In the genomic region with DNA sequence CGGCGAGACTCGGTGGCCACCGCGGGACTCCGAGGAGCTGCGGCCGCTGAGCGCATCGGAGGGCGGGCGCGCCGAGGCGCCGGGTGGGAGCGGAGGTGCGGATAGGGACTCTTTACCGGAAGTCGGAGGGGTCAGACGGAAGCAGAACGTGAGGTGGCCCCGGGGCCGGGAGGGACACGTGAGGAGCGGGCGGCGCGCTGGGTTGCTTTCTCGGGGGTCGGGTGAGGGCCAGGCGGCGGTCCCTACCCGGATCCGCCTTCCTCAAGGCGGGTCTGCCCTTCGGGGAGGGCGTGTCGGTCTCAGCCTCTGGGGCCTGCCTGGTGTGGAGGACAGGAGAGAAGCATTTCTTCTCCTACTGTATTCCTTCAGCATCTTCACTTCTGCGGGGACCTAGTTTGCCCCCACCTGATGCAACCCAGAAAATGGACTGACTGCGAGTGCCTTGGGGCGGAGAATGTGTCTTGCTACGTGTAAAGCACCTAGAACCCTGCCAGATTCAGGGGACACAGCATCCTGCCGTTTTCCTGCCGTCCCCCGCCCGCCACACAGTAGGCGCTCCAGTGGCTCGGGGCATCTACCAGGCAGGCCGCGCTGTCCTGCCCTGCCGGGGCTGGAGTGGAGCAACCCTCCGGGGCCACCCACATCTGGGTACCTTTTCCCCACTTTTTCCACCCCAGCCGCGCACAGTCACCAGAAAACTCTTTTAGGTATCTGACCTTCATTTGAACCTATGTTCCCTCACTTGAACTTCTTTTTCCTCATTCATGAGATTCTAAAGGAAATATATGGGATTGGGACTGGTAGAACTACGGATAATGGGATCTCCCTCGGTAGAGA, we compare ENCODE assay signal across 8 cellular contexts. TPM values are rescaled to one million over a fixed set of nuclear protein-coding genes. Genes with fewer than 3 reads are reported as not detected.
DNase-seq lines count a peak whose midpoint lies in the region; ATAC-seq lines count a peak whose summit lies in the region.

No MANE protein-coding gene starts in this region.

- H3K27ac ChIP-seq in KOPT-K1 (ENCODE audit: low read depth, low read length, poor library complexity, severe bottlenecking), result peak overlapping the region; percentile 94

- DNase-seq in DMS79 treated with DMSO at 0.1 percent for 48 hours (lab: John Stamatoyannopoulos, UW) (peak; percentile 83), RKO (ENCODE audit: low spot score) (peak; percentile 90), fibroblast of peridontal ligament (ENCODE audit: extremely low read depth) (peak; percentile 91)
- DNase-seq in activated T-helper 2 cell treated with anti-CD3 and anti-CD28 coated beads, Interferon-gamma antibody, Interleukin-2, Interleukin-4, amounts not matched to agents 10 μg/mL and 5 μg/mL and 100 μg/mL, durations not matched to agents 14 hours and 24 hours and 36 hours (ENCODE audit: low spot score), result peak; percentile 83
- DNase-seq in naive thymus-derived CD8-positive, alpha-beta T cell, result peak; percentile 81 to 99 (median 87)

- ATAC-seq in GM21786 (IDR thresholded peaks at IDR 0.05; ENCODE audit: unreplicated experiment), result peak; percentile 58
- ATAC-seq in naive thymus-derived CD8-positive, alpha-beta T cell, result peak; percentile 81 to 85
- peak; percentile 89 for ATAC-seq in stimulated activated memory B cell treated with anti-CD40 and anti-IgM and Interleukin-4, amounts not matched to agents 10 μg/mL and 1 μg/mL and 100 μg/mL, for 72 hours

- peaks cover 1% of the 10 kb centered on the region for H3K27me3 Mint-ChIP-seq in activated T-helper 2 cell treated with anti-CD3 and anti-CD28 coated beads, Interferon-gamma antibody, Interleukin-2, Interleukin-4, amounts not matched to agents 10 μg/mL and 5 μg/mL and 100 μg/mL, durations not matched to agents 14 hours and 24 hours and 36 hours (ENCODE audit: low read depth)
- peaks cover 0 to 3% (median 0%) of the 10 kb centered on the region in 5 donors for H3K27me3 Mint-ChIP-seq in naive thymus-derived CD8-positive, alpha-beta T cell
- H3K27me3 Mint-ChIP-seq in stimulated activated memory B cell treated with anti-CD40 and anti-IgM and Interleukin-4, amounts not matched to agents 10 μg/mL and 1 μg/mL and 100 μg/mL, for 72 hours, result no peaks in the 10 kb centered on the region

- H3K9me3 ChIP-seq in KOPT-K1 (ENCODE audit: insufficient read depth, low read length, poor library complexity, severe bottlenecking), result no peaks in the 10 kb centered on the region

- intact Hi-C loops in activated T-helper 2 cell treated with anti-CD3 and anti-CD28 coated beads, Interferon-gamma antibody, Interleukin-2, Interleukin-4, amounts not matched to agents 10 μg/mL and 5 μg/mL and 100 μg/mL, durations not matched to agents 14 hours and 24 hours and 36 hours (cut with micrococcal nuclease), result loop anchor here (5.0 kb wide), 3 partner anchors 52 to 192 kb away; partner anchors contain the start of genes ACAD10, BRAP and SH2B3

- POLR2A ChIA-PET in naive thymus-derived CD8-positive, alpha-beta T cell (lab: Charles Lee), result interaction anchor here (0.8 to 1.3 kb wide), 2 partner anchors 11 to 86 kb away, joined by 4 to 9 read pairs; partner anchors contain the start of genes ACAD10 and BRAP

- H3K36me3 Mint-ChIP-seq in activated T-helper 2 cell treated with anti-CD3 and anti-CD28 coated beads, Interferon-gamma antibody, Interleukin-2, Interleukin-4, amounts not matched to agents 10 μg/mL and 5 μg/mL and 100 μg/mL, durations not matched to agents 14 hours and 24 hours and 36 hours (ENCODE audit: low read depth), result peaks cover 6% of the 10 kb centered on the region
- H3K36me3 Mint-ChIP-seq in naive thymus-derived CD8-positive, alpha-beta T cell, result no peaks in the 10 kb centered on the region
- H3K36me3 Mint-ChIP-seq in stimulated activated memory B cell treated with anti-CD40 and anti-IgM and Interleukin-4, amounts not matched to agents 10 μg/mL and 1 μg/mL and 100 μg/mL, for 72 hours, result no peaks in the 10 kb centered on the region

- H3K4me3 Mint-ChIP-seq in activated T-helper 2 cell treated with anti-CD3 and anti-CD28 coated beads, Interferon-gamma antibody, Interleukin-2, Interleukin-4, amounts not matched to agents 10 μg/mL and 5 μg/mL and 100 μg/mL, durations not matched to agents 14 hours and 24 hours and 36 hours (ENCODE audit: low read depth), result peak overlapping the region; percentile 89
- H3K4me3 Mint-ChIP-seq in naive thymus-derived CD8-positive, alpha-beta T cell, result peak overlapping the region; percentile 76 to 93 (median 88)
- peak overlapping the region; percentile 89 for H3K4me3 Mint-ChIP-seq in stimulated activated memory B cell treated with anti-CD40 and anti-IgM and Interleukin-4, amounts not matched to agents 10 μg/mL and 1 μg/mL and 100 μg/mL, for 72 hours

- H3K27ac Mint-ChIP-seq in activated T-helper 2 cell treated with anti-CD3 and anti-CD28 coated beads, Interferon-gamma antibody, Interleukin-2, Interleukin-4, amounts not matched to agents 10 μg/mL and 5 μg/mL and 100 μg/mL, durations not matched to agents 14 hours and 24 hours and 36 hours, result peak overlapping the region; percentile 89
- H3K27ac Mint-ChIP-seq in naive thymus-derived CD8-positive, alpha-beta T cell, result peak overlapping the region; percentile 56 to 98 (median 92)
- peak overlapping the region; percentile 83 for H3K27ac Mint-ChIP-seq in stimulated activated memory B cell treated with anti-CD40 and anti-IgM and Interleukin-4, amounts not matched to agents 10 μg/mL and 1 μg/mL and 100 μg/mL, for 72 hours

- no peaks in the 10 kb centered on the region for H3K9me3 Mint-ChIP-seq in activated T-helper 2 cell treated with anti-CD3 and anti-CD28 coated beads, Interferon-gamma antibody, Interleukin-2, Interleukin-4, amounts not matched to agents 10 μg/mL and 5 μg/mL and 100 μg/mL, durations not matched to agents 14 hours and 24 hours and 36 hours
- H3K9me3 Mint-ChIP-seq in naive thymus-derived CD8-positive, alpha-beta T cell, result no peaks in the 10 kb centered on the region
- no peaks in the 10 kb centered on the region for H3K9me3 Mint-ChIP-seq in stimulated activated memory B cell treated with anti-CD40 and anti-IgM and Interleukin-4, amounts not matched to agents 10 μg/mL and 1 μg/mL and 100 μg/mL, for 72 hours

- H3K36me3 ChIP-seq in KOPT-K1 (ENCODE audit: insufficient read depth, low read length), result peaks cover 3% of the 10 kb centered on the region; the same call in 1 of the 2 replicates

- H3K4me1 Mint-ChIP-seq in activated T-helper 2 cell treated with anti-CD3 and anti-CD28 coated beads, Interferon-gamma antibody, Interleukin-2, Interleukin-4, amounts not matched to agents 10 μg/mL and 5 μg/mL and 100 μg/mL, durations not matched to agents 14 hours and 24 hours and 36 hours (ENCODE audit: low read depth), result peaks cover 19% of the 10 kb centered on the region
- H3K4me1 Mint-ChIP-seq in naive thymus-derived CD8-positive, alpha-beta T cell, result peaks cover 17 to 36% (median 34%) of the 10 kb centered on the region in 4 donors
- H3K4me1 Mint-ChIP-seq in stimulated activated memory B cell treated with anti-CD40 and anti-IgM and Interleukin-4, amounts not matched to agents 10 μg/mL and 1 μg/mL and 100 μg/mL, for 72 hours, result peaks cover 39% of the 10 kb centered on the region

RNA-seq across cellular contexts. Expression of gene ATXN2, which starts 0.6 kb away (rescaled TPM):
- 51.6 and 52.6 TPM in 2 replicates for total RNA-seq in activated T-helper 2 cell treated with anti-CD3 and anti-CD28 coated beads, Interferon-gamma antibody, Interleukin-2, Interleukin-4, amounts not matched to agents 10 μg/mL and 5 μg/mL and 100 μg/mL, durations not matched to agents 14 hours and 24 hours and 36 hours
- 10 to 100 TPM; 62.5 to 63.0 TPM for total RNA-seq in naive thymus-derived CD8-positive, alpha-beta T cell
- polyA plus RNA-seq in naive thymus-derived CD8-positive, alpha-beta T cell, result 10 to 100 TPM; 14.5 to 27.4 (median 18.1) TPM

Comparison
In these comparisons a context has a peak if more than half of its experiments do, and no peak if none do; other contexts are left out.
1. Peak in every context shown above with its lines: DNase-seq, ATAC-seq and H3K27ac ChIP-seq.